Comparison of ENCODE assay signal across 9 cellular contexts in the genomic region with DNA sequence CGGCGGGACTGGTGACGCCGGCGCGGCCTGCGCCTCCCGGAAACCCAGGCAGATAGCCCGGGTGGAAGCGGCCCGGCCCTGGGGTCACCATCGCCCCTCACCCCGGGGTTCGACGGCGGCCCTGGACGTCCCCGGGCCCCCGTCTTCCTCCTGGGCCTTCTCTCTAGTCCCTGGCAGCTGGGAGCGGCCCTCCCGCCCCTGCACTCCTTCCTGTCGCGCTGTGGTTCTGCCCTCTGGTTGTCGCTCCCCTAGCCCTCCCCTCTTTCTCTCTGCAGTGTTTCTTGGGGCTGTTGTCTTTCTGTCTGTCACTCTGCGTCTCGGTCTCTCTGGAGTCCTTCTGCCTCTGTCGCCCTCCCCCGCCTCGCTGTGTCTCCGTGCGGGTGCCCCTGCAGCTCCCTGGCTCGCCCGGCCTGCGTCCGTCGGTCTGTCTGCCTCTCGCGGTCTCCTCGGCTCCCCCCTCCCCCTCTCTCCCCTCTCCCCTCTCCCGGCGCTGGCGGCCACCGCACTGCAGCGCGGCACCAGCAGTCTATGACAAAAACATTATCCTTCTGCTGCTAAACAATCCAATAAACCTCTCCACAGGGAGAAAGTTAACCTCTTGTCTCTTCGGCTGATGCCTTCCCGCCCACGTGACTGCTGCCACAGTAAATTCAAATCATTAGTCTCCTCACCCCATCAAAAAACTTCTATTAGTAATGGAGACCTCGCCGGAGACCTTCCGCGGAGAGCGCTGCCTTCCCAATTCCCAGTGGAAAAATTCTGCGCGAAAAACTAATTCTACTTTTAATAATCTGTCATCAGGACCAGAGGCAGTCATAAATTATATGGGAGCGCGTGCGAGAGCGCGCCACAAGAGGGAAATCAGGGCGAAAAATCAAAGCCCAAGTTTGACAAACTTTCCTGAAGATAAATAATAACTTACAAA.
DNase-seq lines count a peak whose midpoint lies in the region; ATAC-seq, FAIRE-seq and TF ChIP-seq lines count a peak whose summit lies in the region.
"Had no signal": no experiment of that assay in that cellular context is flagged by ENCODE, and none has a peak within 500 bp of the region (broad histone marks: within the 10 kb centered on the region; RNA-seq: fewer than 3 reads in every experiment).

No MANE protein-coding gene starts in this region.

- no peak for FAIRE-seq in GM12891 (lab: Jason Lieb, UNC)

- H3K4me3 ChIP-seq in heart right ventricle: peak overlapping the region in 6 of 10 donors; percentile 2 to 24 (median 14)
- H3K4me3 ChIP-seq in heart left ventricle: peak overlapping the region in 3 of 12 donors; percentile 4 to 42 (median 15)
- peak overlapping the region; percentile 16 for H3K4me3 ChIP-seq in upper lobe of right lung

- H3K4me3 Mint-ChIP-seq in activated T-cell treated with anti-CD3 and anti-CD28 coated beads, Interleukin-2, amount 50 U/mL, for 4 hours: peak overlapping the region; percentile 80
- peak overlapping the region; percentile 71 to 93 (median 90) for H3K4me3 Mint-ChIP-seq in immature natural killer cell

- ATAC-seq in heart right ventricle (no peak), heart left ventricle (no peak), upper lobe of right lung (no peak)
- ATAC-seq in activated T-cell treated with anti-CD3 and anti-CD28 coated beads, Interleukin-2, amount 50 U/mL, for 4 hours: peak; percentile 40 to 45

- TF ChIP-seq POLR2A in heart left ventricle (IDR thresholded peaks at IDR 0.05) (no peak), GM12891 (IDR thresholded peaks at IDR 0.05; ENCODE audit: low read depth, low read length) (no peak)

- TF ChIP-seq CTCF in heart right ventricle (IDR thresholded peaks at IDR 0.05) (no peak), heart left ventricle (IDR thresholded peaks at IDR 0.05) (no peak), upper lobe of right lung (IDR thresholded peaks at IDR 0.05) (no peak)

- DNase-seq in heart right ventricle (no peak), heart left ventricle (no peak), immature natural killer cell (peak in 1 of 3 donors; percentile 15), upper lobe of right lung (no peak), CD1c-positive myeloid dendritic cell (ENCODE audit: extremely low spot score) (no peak), GM12891 (ENCODE audit: insufficient read length, low spot score) (no peak), superior temporal gyrus (ENCODE audit: extremely low spot score) (no peak)
- peak; percentile 8 for DNase-seq in activated T-cell treated with anti-CD3 and anti-CD28 coated beads, Interleukin-2, amount 50 U/mL, for 4 hours
- DNase-seq: NCI-H2029 had no signal

- 1% methylated on average over 55 to 61 of the region's 61 CpGs for WGBS in heart right ventricle, 2 donors
- 1% methylated on average over 49 to 61 of the region's 61 CpGs for WGBS in heart left ventricle, 4 donors

- H3K9me3 ChIP-seq in heart right ventricle (no peaks in the 10 kb centered on the region), heart left ventricle (no peaks in the 10 kb centered on the region), upper lobe of right lung (no peaks in the 10 kb centered on the region)

- H3K4me1 Mint-ChIP-seq in activated T-cell treated with anti-CD3 and anti-CD28 coated beads, Interleukin-2, amount 50 U/mL, for 4 hours (ENCODE audit: low read depth): peaks cover 21% of the 10 kb centered on the region
- peaks cover 21 to 26% of the 10 kb centered on the region in 2 donors for H3K4me1 Mint-ChIP-seq in immature natural killer cell

- H3K4me1 ChIP-seq in heart right ventricle (peaks cover 0 to 24% (median 10%) of the 10 kb centered on the region in 9 donors), heart left ventricle (peaks cover 0 to 32% (median 6%) of the 10 kb centered on the region in 12 donors), upper lobe of right lung (peaks cover 15% of the 10 kb centered on the region)

- peaks cover 69% of the 10 kb centered on the region for H3K27me3 Mint-ChIP-seq in activated T-cell treated with anti-CD3 and anti-CD28 coated beads, Interleukin-2, amount 50 U/mL, for 4 hours (ENCODE audit: low read depth)
- peaks cover 28 to 48% (median 38%) of the 10 kb centered on the region in 3 donors for H3K27me3 Mint-ChIP-seq in immature natural killer cell (ENCODE audit: low read depth in 3 of 3)

- intact Hi-C loops in heart right ventricle (cut with DNase I): no loop called here
- intact Hi-C loops in heart left ventricle (cut with DNase I): no loop called here
- intact Hi-C loops in upper lobe of right lung (cut with DNase I): no loop called here

- no peaks in the 10 kb centered on the region for H3K9me3 Mint-ChIP-seq in activated T-cell treated with anti-CD3 and anti-CD28 coated beads, Interleukin-2, amount 50 U/mL, for 4 hours
- H3K9me3 Mint-ChIP-seq in immature natural killer cell: peaks cover 0 to 9% (median under 1%) of the 10 kb centered on the region in 6 donors

- H3K27ac ChIP-seq in heart right ventricle: no peak overlapping the region
- H3K27ac ChIP-seq in heart left ventricle: no peak overlapping the region
- no peak overlapping the region for H3K27ac ChIP-seq in upper lobe of right lung

- H3K27me3 ChIP-seq in heart right ventricle: peaks cover 9 to 90% (median 88%) of the 10 kb centered on the region in 7 donors
- peaks cover 50 to 89% (median 82%) of the 10 kb centered on the region in 9 donors for H3K27me3 ChIP-seq in heart left ventricle
- peaks cover 82% of the 10 kb centered on the region for H3K27me3 ChIP-seq in upper lobe of right lung

- no peaks in the 10 kb centered on the region for H3K36me3 Mint-ChIP-seq in activated T-cell treated with anti-CD3 and anti-CD28 coated beads, Interleukin-2, amount 50 U/mL, for 4 hours (ENCODE audit: insufficient read depth)
- H3K36me3 Mint-ChIP-seq in immature natural killer cell: peaks cover 2 to 7% (median 4%) of the 10 kb centered on the region in 3 donors

- no peak overlapping the region for H3K27ac Mint-ChIP-seq in immature natural killer cell

- H3K36me3 ChIP-seq in heart right ventricle: no peaks in the 10 kb centered on the region
- no peaks in the 10 kb centered on the region for H3K36me3 ChIP-seq in heart left ventricle
- H3K36me3 ChIP-seq in upper lobe of right lung: no peaks in the 10 kb centered on the region

TF ChIP-seq in GM12891, 5 proteins besides CTCF, POLR2A, EP300 and RAD21:
- TF ChIP-seq POU2F2 (IDR thresholded peaks at IDR 0.05; ENCODE audit: low read depth, low read length): no peak
- no peak for TF ChIP-seq SPI1 (IDR thresholded peaks at IDR 0.05; ENCODE audit: low read depth, low read length)
- no peak for TF ChIP-seq TAF1 (IDR thresholded peaks at IDR 0.05; ENCODE audit: low read depth, low read length)
- TF ChIP-seq PAX5 (IDR thresholded peaks at IDR 0.05; ENCODE audit: insufficient read depth, low read length, severe bottlenecking): no peak
- TF ChIP-seq POLR2AphosphoS5 (IDR thresholded peaks at IDR 0.05; ENCODE audit: low read depth, low read length): no peak

Comparison
In these comparisons a context has a peak if more than half of its experiments do, and no peak if none do; other contexts are left out.
1. ATAC-seq: peak in activated T-cell treated with anti-CD3 and anti-CD28 coated beads, Interleukin-2, amount 50 U/mL, for 4 hours (2 of 2); none in heart right ventricle (0 of 8), heart left ventricle (0 of 4) and upper lobe of right lung (single experiment).